In the genomic region with DNA sequence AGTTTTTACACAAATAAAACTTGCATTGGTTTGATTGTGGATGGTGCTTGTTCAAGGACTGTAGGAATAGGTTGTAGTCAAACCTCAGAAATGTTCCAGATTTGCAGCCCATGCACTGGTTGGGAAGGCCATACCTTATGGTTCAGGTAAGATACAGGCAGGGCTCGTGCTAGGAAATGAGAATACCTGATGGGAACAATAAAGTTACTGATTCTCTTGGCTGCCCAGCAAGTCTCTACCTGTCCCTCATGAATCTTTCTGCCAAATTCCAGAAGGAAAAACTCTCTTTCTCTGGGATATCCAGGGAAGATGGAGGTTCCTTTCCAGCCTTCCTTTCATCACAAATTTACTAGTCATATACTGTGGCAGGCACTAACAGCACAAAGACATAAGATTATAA, we compare ENCODE assay signal across 25 cellular contexts.
"Had no signal": no experiment of that assay in that cellular context is flagged by ENCODE, and none has a peak within 500 bp of the region (broad histone marks: within the 10 kb centered on the region; RNA-seq: fewer than 3 reads in every experiment).

No MANE protein-coding gene starts in this region.

- H3K27ac Mint-ChIP-seq: activated CD4-positive, alpha-beta T cell treated with anti-CD3 and anti-CD28 coated beads, Interleukin-2, amount 10 ng/mL, durations not matched to agents 24 days and 14 days; activated CD8-positive, alpha-beta T cell treated with anti-CD3 and anti-CD28 coated beads, Interleukin-2, amount 10 ng/mL, durations not matched to agents 7 days and 5 days; activated naive CD4-positive, alpha-beta T cell treated with anti-CD3 and anti-CD28 coated beads, Interleukin-2, amount 10 ng/mL, durations not matched to agents 7 days and 5 days; activated naive CD8-positive, alpha-beta T cell treated with anti-CD3 and anti-CD28 coated beads, Interleukin-2, amount 50 U/mL, for 24 hours; nephron progenitor cell; type B pancreatic cell had no signal

- H3K27ac ChIP-seq: suprapubic skin had no signal

- H3K36me3 ChIP-seq: suprapubic skin had no signal

- DNase-seq: activated CD4-positive, alpha-beta T cell treated with anti-CD3 and anti-CD28 coated beads, Interleukin-2, amount 10 ng/mL, durations not matched to agents 24 days and 14 days; activated CD8-positive, alpha-beta memory T cell treated with anti-CD3 and anti-CD28 coated beads, Interleukin-2, amount 50 U/mL, for 4 hours; activated CD8-positive, alpha-beta T cell treated with anti-CD3 and anti-CD28 coated beads, Interleukin-2, amount 10 ng/mL, durations not matched to agents 7 days and 5 days; activated effector memory CD4-positive, alpha-beta T cell treated with Interleukin-2 at 50 U/mL for 16 hours; activated naive CD4-positive, alpha-beta T cell treated with anti-CD3 and anti-CD28 coated beads, Interleukin-2, amount 10 ng/mL, durations not matched to agents 7 days and 5 days; activated naive CD8-positive, alpha-beta T cell treated with anti-CD3 and anti-CD28 coated beads, Interleukin-2, amount 50 U/mL, for 24 hours; activated T-cell treated with anti-CD3 and anti-CD28 coated beads, Interleukin-2, amount 50 U/mL, for 48 hours; aorta; dermis blood vessel endothelial cell; effector memory CD4-positive, alpha-beta T cell; foreskin melanocyte; glutamatergic neuron; hippocampal formation; midbrain; nephron progenitor cell; nucleus accumbens; stimulated activated CD4-positive, alpha-beta T cell treated with anti-CD3 and anti-CD28 coated beads, Interleukin-2, amount 100 ng/mL, for 24 hours; stimulated activated naive CD8-positive, alpha-beta T cell treated with anti-CD3 and anti-CD28 coated beads, Interleukin-15, Interleukin-2, amounts not matched to agents 100 U/mL and 50 U/mL, for 24 hours; T-helper 1 cell; T1000 had no signal

- ATAC-seq: activated CD8-positive, alpha-beta T cell treated with anti-CD3 and anti-CD28 coated beads, Interleukin-2, amount 10 ng/mL, durations not matched to agents 7 days and 5 days; activated naive CD8-positive, alpha-beta T cell treated with anti-CD3 and anti-CD28 coated beads, Interleukin-2, amount 50 U/mL, for 24 hours; stimulated activated naive CD8-positive, alpha-beta T cell treated with anti-CD3 and anti-CD28 coated beads, Interleukin-15, Interleukin-2, amounts not matched to agents 100 U/mL and 50 U/mL, for 24 hours had no signal

- H3K27me3 Mint-ChIP-seq: activated naive CD4-positive, alpha-beta T cell treated with anti-CD3 and anti-CD28 coated beads, Interleukin-2, amount 10 ng/mL, durations not matched to agents 7 days and 5 days; activated naive CD8-positive, alpha-beta T cell treated with anti-CD3 and anti-CD28 coated beads, Interleukin-2, amount 50 U/mL, for 24 hours; type B pancreatic cell had no signal

- H3K9me3 ChIP-seq: suprapubic skin had no signal

- FAIRE-seq: endothelial cell of umbilical vein, islet of Langerhans had no signal

- H3K4me3 Mint-ChIP-seq: activated CD4-positive, alpha-beta T cell treated with anti-CD3 and anti-CD28 coated beads, Interleukin-2, amount 10 ng/mL, durations not matched to agents 24 days and 14 days; activated CD8-positive, alpha-beta T cell treated with anti-CD3 and anti-CD28 coated beads, Interleukin-2, amount 10 ng/mL, durations not matched to agents 7 days and 5 days; activated naive CD4-positive, alpha-beta T cell treated with anti-CD3 and anti-CD28 coated beads, Interleukin-2, amount 10 ng/mL, durations not matched to agents 7 days and 5 days; activated naive CD8-positive, alpha-beta T cell treated with anti-CD3 and anti-CD28 coated beads, Interleukin-2, amount 50 U/mL, for 24 hours; nephron progenitor cell; type B pancreatic cell had no signal

- H3K27me3 ChIP-seq: suprapubic skin had no signal

- H3K4me3 ChIP-seq: lung, suprapubic skin had no signal

- H3K36me3 Mint-ChIP-seq: activated naive CD4-positive, alpha-beta T cell treated with anti-CD3 and anti-CD28 coated beads, Interleukin-2, amount 10 ng/mL, durations not matched to agents 7 days and 5 days; type B pancreatic cell had no signal
